Comparison of ENCODE assay signal across 8 cellular contexts in the genomic region with DNA sequence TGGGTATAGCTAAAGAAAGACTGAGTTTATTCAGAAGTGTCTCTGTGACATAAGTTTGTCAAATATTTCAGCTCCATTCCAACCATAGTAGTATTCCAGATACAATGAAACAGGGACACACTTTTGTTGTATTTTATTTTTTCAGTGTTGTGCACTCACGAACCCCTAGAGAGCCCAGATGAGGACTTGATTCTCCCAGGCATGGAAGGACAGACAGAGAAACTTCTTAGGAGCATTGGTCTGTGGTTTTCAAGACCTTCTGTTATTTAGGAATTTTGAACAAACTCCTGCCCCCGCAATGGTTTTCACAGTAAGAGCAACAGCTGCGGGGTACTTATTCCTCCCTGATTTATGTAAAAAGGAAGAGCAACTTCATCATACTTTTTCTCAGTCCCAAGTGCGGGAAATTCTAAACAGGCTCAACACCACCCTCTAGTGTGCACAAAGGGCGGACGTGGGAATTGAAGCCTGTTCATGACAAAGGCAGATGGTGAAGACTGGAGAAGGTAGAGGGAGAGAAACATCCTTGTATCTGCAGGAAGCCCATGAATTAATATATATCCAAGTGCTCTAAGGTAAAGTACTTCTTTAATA.
DNase-seq lines count a peak whose midpoint lies in the region; ATAC-seq and TF ChIP-seq lines count a peak whose summit lies in the region.

No MANE protein-coding gene starts in this region.

- H3K9me2 ChIP-seq in Loucy (replicated peaks; ENCODE audit: low read depth, low read length): no peaks in the 10 kb centered on the region

- no peaks in the 10 kb centered on the region for H3K79me2 ChIP-seq in Loucy (ENCODE audit: insufficient read depth, low read length)

- no peaks in the 10 kb centered on the region for H3K4me1 ChIP-seq in Loucy (ENCODE audit: insufficient read depth, low read length, poor library complexity, severe bottlenecking)

- H3F3A ChIP-seq in Loucy (ENCODE audit: low read depth): no peaks in the 10 kb centered on the region

- peak; percentile 71 for TF ChIP-seq CTCF in Loucy (conservative IDR thresholded peaks at IDR 0.05; ENCODE audit: low read length)

- H3K27me3 ChIP-seq in Loucy (ENCODE audit: insufficient read depth, low read length, poor library complexity, severe bottlenecking): no peaks in the 10 kb centered on the region

- peak; percentile 58 for ATAC-seq in GM19351 (IDR thresholded peaks at IDR 0.05; ENCODE audit: unreplicated experiment)
- ATAC-seq in left lobe of liver: peak; percentile 96
- no peak for ATAC-seq in stimulated activated naive CD8-positive, alpha-beta T cell treated with anti-CD3 and anti-CD28 coated beads, Interleukin-15, Interleukin-2, amounts not matched to agents 100 U/mL and 50 U/mL, for 24 hours

- no peaks in the 10 kb centered on the region for H4K20me1 ChIP-seq in Loucy (ENCODE audit: insufficient read depth, low read length, poor library complexity, severe bottlenecking)

- H3K9me3 ChIP-seq in Loucy (ENCODE audit: insufficient read depth, low read depth, low read length): no peaks in the 10 kb centered on the region

- H3K4me2 ChIP-seq in Loucy (ENCODE audit: low read depth, low read length, poor library complexity, severe bottlenecking): no peak overlapping the region

- no peak overlapping the region for H3K9ac ChIP-seq in Loucy (ENCODE audit: low read depth, low read length, poor library complexity, severe bottlenecking)

- DNase-seq in D341Med (ENCODE audit: low spot score) (peak; percentile 72), SHP77 treated with DMSO at 0.1 percent for 48 hours (lab: John Stamatoyannopoulos, UW) (peak; percentile 12), cerebellum (ENCODE audit: low spot score) (peak; percentile 27), left lobe of liver (ENCODE audit: low spot score) (peak; percentile 54)
- DNase-seq in stimulated activated naive CD8-positive, alpha-beta T cell treated with anti-CD3 and anti-CD28 coated beads, Interleukin-15, Interleukin-2, amounts not matched to agents 100 U/mL and 50 U/mL, for 24 hours: peak; percentile 22
- no peak for DNase-seq in effector CD8-positive, alpha-beta T cell (lab: John Stamatoyannopoulos, UW)

- H3K36me3 ChIP-seq in Loucy (ENCODE audit: insufficient read depth, low read length): no peaks in the 10 kb centered on the region

- H2AFZ ChIP-seq in Loucy (ENCODE audit: low read length): no peak overlapping the region

- no peak overlapping the region for H3K4me3 ChIP-seq in Loucy (ENCODE audit: low read length, poor library complexity, severe bottlenecking)
